In genomic region chr3:185778069-185778468, GRCh38 we compare ENCODE assay signal across 20 cellular contexts. TPM values are rescaled to one million over a fixed set of nuclear protein-coding genes. Genes with fewer than 3 reads are reported as not detected.
DNase-seq lines count a peak whose midpoint lies in the region; ATAC-seq and TF ChIP-seq lines count a peak whose summit lies in the region.
"Had no signal": no experiment of that assay in that cellular context is flagged by ENCODE, and none has a peak within 500 bp of the region (broad histone marks: within the 10 kb centered on the region; RNA-seq: fewer than 3 reads in every experiment).

No MANE protein-coding gene starts in this region.

- no peak for TF ChIP-seq POLR2A in vagina (IDR thresholded peaks at IDR 0.05)

- H3K9me3 ChIP-seq in HUES6 (ENCODE audit: control insufficient read depth, insufficient read depth, low read depth, low read length) (no peaks in the 10 kb centered on the region), endodermal cell (ENCODE audit: control insufficient read depth, low read length) (no peaks in the 10 kb centered on the region), vagina (no peaks in the 10 kb centered on the region)
- H3K9me3 ChIP-seq: BE2C, Peyer's patch, SJSA1 had no signal

- H3K4me1 Mint-ChIP-seq in endodermal cell, result peaks cover 71% of the 10 kb centered on the region
- H3K4me1 Mint-ChIP-seq in nephron progenitor cell, result peaks cover 53% of the 10 kb centered on the region
- H3K4me1 Mint-ChIP-seq: IgD-negative memory B cell had no signal

- H3K4me3 ChIP-seq in HUES6 (ENCODE audit: low read depth, low read length), result no peak overlapping the region
- H3K4me3 ChIP-seq in endodermal cell (ENCODE audit: low read length), result no peak overlapping the region
- H3K4me3 ChIP-seq in vagina, result no peak overlapping the region
- H3K4me3 ChIP-seq: Peyer's patch, SJSA1 had no signal

- no peak overlapping the region for H3K4me3 Mint-ChIP-seq in endodermal cell
- H3K4me3 Mint-ChIP-seq in nephron progenitor cell, result no peak overlapping the region
- H3K4me3 Mint-ChIP-seq: IgD-negative memory B cell had no signal

- no peaks in the 10 kb centered on the region for H3K9me3 Mint-ChIP-seq in endodermal cell
- no peaks in the 10 kb centered on the region for H3K9me3 Mint-ChIP-seq in nephron progenitor cell

- 0 out of 2 replicates have a peak, but pooled peaks cover 4% of the 10 kb centered on the region for H3K36me3 ChIP-seq in HUES6 (ENCODE audit: control insufficient read depth, insufficient read depth, low read length)
- H3K36me3 ChIP-seq in endodermal cell (ENCODE audit: control insufficient read depth, insufficient read depth, low read length), result no peaks in the 10 kb centered on the region
- no peaks in the 10 kb centered on the region for H3K36me3 ChIP-seq in vagina
- H3K36me3 ChIP-seq: BE2C, Peyer's patch had no signal

- intact Hi-C loops in vagina (cut with DNase I), result loop anchor here (10.0 kb wide), 1 partner anchor 113 kb away; no protein-coding TSS in a partner anchor

- TF ChIP-seq CTCF in endodermal cell (conservative IDR thresholded peaks at IDR 0.05) (no peak), nephron progenitor cell (IDR thresholded peaks at IDR 0.05) (no peak), vagina (IDR thresholded peaks at IDR 0.05) (no peak)

- H3K36me3 Mint-ChIP-seq in endodermal cell (ENCODE audit: low read depth) (peaks cover 3% of the 10 kb centered on the region), nephron progenitor cell (ENCODE audit: low read depth) (peaks cover 26% of the 10 kb centered on the region)
- H3K36me3 Mint-ChIP-seq: IgD-negative memory B cell had no signal

- peak overlapping the region; percentile 28 for H3K27ac Mint-ChIP-seq in endodermal cell
- peak overlapping the region; percentile 10 for H3K27ac Mint-ChIP-seq in nephron progenitor cell
- H3K27ac Mint-ChIP-seq: IgD-negative memory B cell had no signal

- H3K27ac ChIP-seq in HUES6 (ENCODE audit: low read depth, low read length), result peak overlapping the region; percentile 88; the same call in 1 of the 2 replicates
- H3K27ac ChIP-seq in endodermal cell (ENCODE audit: low read depth, low read length), result no peak overlapping the region
- no peak overlapping the region for H3K27ac ChIP-seq in vagina
- H3K27ac ChIP-seq: Peyer's patch, SJSA1 had no signal

- WGBS in endodermal cell (ENCODE audit: insufficient coverage in 1 of 2, insufficient read length in 1 of 2), 2 experiments, result 95 to 100% methylated on average over 1 to 4 of the region's 4 CpGs

- H3K9ac ChIP-seq in HUES6 (ENCODE audit: low read length), result no peak overlapping the region
- no peak overlapping the region for H3K9ac ChIP-seq in endodermal cell (ENCODE audit: extremely low read depth, low read length, poor library complexity, severe bottlenecking)

- peak; percentile 33 for DNase-seq in Daoy (ENCODE audit: low read depth)
- DNase-seq in endodermal cell, result peak; percentile 31
- DNase-seq in nephron progenitor cell, result no peak
- DNase-seq in vagina (ENCODE audit: extremely low spot score in 2 of 2), result no peak
- DNase-seq in germinal center (ENCODE audit: low spot score), result no peak
- DNase-seq in epidermal melanocyte (ENCODE audit: insufficient read length, low spot score), result no peak
- DNase-seq: BE2C, DMS79, MV-4-11, NCI-H1105 treated with DMSO at 0.1 percent for 48 hours, NCI-H2029 treated with DMSO at 0.1 percent for 48 hours, NCI-H2171, NCI-H345, NCI-H524, NCI-H82, Peyer's patch had no signal

- H3K4me1 ChIP-seq in HUES6 (ENCODE audit: control insufficient read depth, insufficient read depth, low read length), result peaks cover 69% of the 10 kb centered on the region
- peaks cover 7% of the 10 kb centered on the region for H3K4me1 ChIP-seq in endodermal cell (ENCODE audit: control insufficient read depth, insufficient read depth, low read length)
- H3K4me1 ChIP-seq in vagina, result peaks cover 5% of the 10 kb centered on the region
- H3K4me1 ChIP-seq: BE2C had no signal

- no peaks in the 10 kb centered on the region for H3K27me3 Mint-ChIP-seq in endodermal cell (ENCODE audit: insufficient read depth)
- H3K27me3 Mint-ChIP-seq in nephron progenitor cell (ENCODE audit: low read depth, poor library complexity), result no peaks in the 10 kb centered on the region

- no peak for ATAC-seq in HG03045 (IDR thresholded peaks at IDR 0.05; ENCODE audit: unreplicated experiment)

- no peaks in the 10 kb centered on the region for H3K27me3 ChIP-seq in HUES6 (ENCODE audit: control insufficient read depth, insufficient read depth, low read length)
- H3K27me3 ChIP-seq in endodermal cell (ENCODE audit: control insufficient read depth, insufficient read depth, low read length, poor library complexity, severe bottlenecking), result no peaks in the 10 kb centered on the region
- H3K27me3 ChIP-seq in vagina, result no peaks in the 10 kb centered on the region
- H3K27me3 ChIP-seq: Peyer's patch, SJSA1 had no signal

RNA-seq across cellular contexts. Expression of gene IGF2BP2, which starts 46.8 kb away (rescaled TPM):
- total RNA-seq in Daoy (2014; rRNA removed; shearing (Covaris generic)), result 44.6 and 69.2 TPM in 2 replicates
- total RNA-seq in endodermal cell, result 100 to 1,000 TPM; 143 to 162 TPM
- polyA plus RNA-seq in endodermal cell (2013, experiment 1 of 2), result 156 TPM
- 148 TPM for polyA plus RNA-seq in endodermal cell (2013, experiment 2 of 2)
- 9.8 TPM for total RNA-seq in vagina
- polyA plus RNA-seq: IgD-negative memory B cell had no signal

Comparison
In these comparisons a context has a peak if more than half of its experiments do, and no peak if none do; other contexts are left out.
1. DNase-seq: peak in Daoy (single experiment) and endodermal cell (single experiment); none in nephron progenitor cell (single experiment), vagina (0 of 2), germinal center (single experiment) and epidermal melanocyte (single experiment).